In genomic region chr2:178525460-178525859, GRCh38 we compare ENCODE assay signal across 7 cellular contexts. TPM values are rescaled to one million over a fixed set of nuclear protein-coding genes. Genes with fewer than 3 reads are reported as not detected.
DNase-seq lines count a peak whose midpoint lies in the region; ATAC-seq and TF ChIP-seq lines count a peak whose summit lies in the region.
"Not testable (repeated sequence)": the region's sequence is repeated elsewhere in the genome, so short reads cannot be mapped to it uniquely, and the experiment has no call there.

No MANE protein-coding gene starts in this region.

- H3K4me3 Mint-ChIP-seq in CD4-positive, alpha-beta T cell = peak overlapping the region; percentile 32
- peak overlapping the region; percentile 57 for H3K4me3 Mint-ChIP-seq in T-helper 1 cell treated with Interleukin-12 subunit alpha and Interleukin-12 subunit beta and Interleukin-4 antibody, amounts not matched to agents 30 μg/mL and 1 μg/mL, for 36 hours
- peak overlapping the region; percentile 33 for H3K4me3 Mint-ChIP-seq in activated CD4-positive, alpha-beta memory T cell treated with anti-CD3 and anti-CD28 coated beads, Interleukin-2, amount 10 ng/mL, durations not matched to agents 7 days and 5 days
- H3K4me3 Mint-ChIP-seq in activated T-helper 2 cell treated with anti-CD3 and anti-CD28 coated beads, Interferon-gamma antibody, Interleukin-2, Interleukin-4, amounts not matched to agents 10 μg/mL and 5 μg/mL and 100 μg/mL, durations not matched to agents 14 hours and 24 hours and 36 hours (ENCODE audit: low read depth) = peak overlapping the region; percentile 71
- peak overlapping the region; percentile 6 for H3K4me3 Mint-ChIP-seq in central memory CD8-positive, alpha-beta T cell
- peak overlapping the region; percentile 41 for H3K4me3 Mint-ChIP-seq in natural killer cell treated with Interleukin-12 subunit alpha and Interleukin-12 subunit beta and Interleukin-15 and Interleukin-18, amount 100 ng/mL, for 72 hours
- peak overlapping the region; percentile 31 for H3K4me3 Mint-ChIP-seq in progenitor cell of endocrine pancreas (ENCODE audit: low read depth)

- intact Hi-C loops in CD4-positive, alpha-beta T cell (cut with DNase I, micrococcal nuclease); activated T-helper 2 cell treated with anti-CD3 and anti-CD28 coated beads, Interferon-gamma antibody, Interleukin-2, Interleukin-4, amounts not matched to agents 10 μg/mL and 5 μg/mL and 100 μg/mL, durations not matched to agents 14 hours and 24 hours and 36 hours (cut with micrococcal nuclease): not testable (repeated sequence)

- H3K27ac ChIP-seq in CD4-positive, alpha-beta T cell (ENCODE audit: low read depth, low read length) = not testable (repeated sequence)

- DNase-seq in CD4-positive, alpha-beta T cell; activated CD4-positive, alpha-beta memory T cell treated with anti-CD3 and anti-CD28 coated beads, Interleukin-2, amount 10 ng/mL, durations not matched to agents 7 days and 5 days; activated T-helper 2 cell treated with anti-CD3 and anti-CD28 coated beads, Interferon-gamma antibody, Interleukin-2, Interleukin-4, amounts not matched to agents 10 μg/mL and 5 μg/mL and 100 μg/mL, durations not matched to agents 14 hours and 24 hours and 36 hours (ENCODE audit: low spot score); central memory CD8-positive, alpha-beta T cell (ENCODE audit: low spot score in 2 of 2); natural killer cell treated with Interleukin-12 subunit alpha and Interleukin-12 subunit beta and Interleukin-15 and Interleukin-18, amount 100 ng/mL, for 72 hours (ENCODE audit: low spot score); progenitor cell of endocrine pancreas (ENCODE audit: low spot score, unreplicated experiment): not testable (repeated sequence)

- CTCF ChIA-PET in CD4-positive, alpha-beta T cell (lab: Charles Lee); activated CD4-positive, alpha-beta memory T cell treated with anti-CD3 and anti-CD28 coated beads, Interleukin-2, amount 10 ng/mL, durations not matched to agents 7 days and 5 days (lab: Charles Lee): not testable (repeated sequence)

- not testable (repeated sequence) for H3K9me3 ChIP-seq in CD4-positive, alpha-beta T cell (ENCODE audit: control insufficient read depth, low read length)

- H3K4me1 Mint-ChIP-seq in CD4-positive, alpha-beta T cell (ENCODE audit: low read depth) = peaks cover 48% of the 10 kb centered on the region
- H3K4me1 Mint-ChIP-seq in T-helper 1 cell treated with Interleukin-12 subunit alpha and Interleukin-12 subunit beta and Interleukin-4 antibody, amounts not matched to agents 30 μg/mL and 1 μg/mL, for 36 hours (ENCODE audit: low read depth) = peaks cover 55% of the 10 kb centered on the region
- H3K4me1 Mint-ChIP-seq in activated CD4-positive, alpha-beta memory T cell treated with anti-CD3 and anti-CD28 coated beads, Interleukin-2, amount 10 ng/mL, durations not matched to agents 7 days and 5 days = peaks cover 69% of the 10 kb centered on the region
- H3K4me1 Mint-ChIP-seq in activated T-helper 2 cell treated with anti-CD3 and anti-CD28 coated beads, Interferon-gamma antibody, Interleukin-2, Interleukin-4, amounts not matched to agents 10 μg/mL and 5 μg/mL and 100 μg/mL, durations not matched to agents 14 hours and 24 hours and 36 hours (ENCODE audit: low read depth) = peaks cover 70% of the 10 kb centered on the region
- peaks cover 32% of the 10 kb centered on the region for H3K4me1 Mint-ChIP-seq in central memory CD8-positive, alpha-beta T cell
- peaks cover 12 to 16% of the 10 kb centered on the region in 2 donors for H3K4me1 Mint-ChIP-seq in natural killer cell treated with Interleukin-12 subunit alpha and Interleukin-12 subunit beta and Interleukin-15 and Interleukin-18, amount 100 ng/mL, for 72 hours (ENCODE audit: low read depth in 2 of 2)
- not testable (repeated sequence) for H3K4me1 Mint-ChIP-seq in progenitor cell of endocrine pancreas (ENCODE audit: low read depth)

- not testable (repeated sequence) for H3K9me3 Mint-ChIP-seq in CD4-positive, alpha-beta T cell; T-helper 1 cell treated with Interleukin-12 subunit alpha and Interleukin-12 subunit beta and Interleukin-4 antibody, amounts not matched to agents 30 μg/mL and 1 μg/mL, for 36 hours; activated CD4-positive, alpha-beta memory T cell treated with anti-CD3 and anti-CD28 coated beads, Interleukin-2, amount 10 ng/mL, durations not matched to agents 7 days and 5 days; activated T-helper 2 cell treated with anti-CD3 and anti-CD28 coated beads, Interferon-gamma antibody, Interleukin-2, Interleukin-4, amounts not matched to agents 10 μg/mL and 5 μg/mL and 100 μg/mL, durations not matched to agents 14 hours and 24 hours and 36 hours; central memory CD8-positive, alpha-beta T cell; natural killer cell treated with Interleukin-12 subunit alpha and Interleukin-12 subunit beta and Interleukin-15 and Interleukin-18, amount 100 ng/mL, for 72 hours; progenitor cell of endocrine pancreas (ENCODE audit: low read depth)

- not testable (repeated sequence) for H3K27ac Mint-ChIP-seq in CD4-positive, alpha-beta T cell; activated CD4-positive, alpha-beta memory T cell treated with anti-CD3 and anti-CD28 coated beads, Interleukin-2, amount 10 ng/mL, durations not matched to agents 7 days and 5 days; central memory CD8-positive, alpha-beta T cell (ENCODE audit: low read depth); natural killer cell treated with Interleukin-12 subunit alpha and Interleukin-12 subunit beta and Interleukin-15 and Interleukin-18, amount 100 ng/mL, for 72 hours; progenitor cell of endocrine pancreas
- peak overlapping the region; percentile 31 for H3K27ac Mint-ChIP-seq in T-helper 1 cell treated with Interleukin-12 subunit alpha and Interleukin-12 subunit beta and Interleukin-4 antibody, amounts not matched to agents 30 μg/mL and 1 μg/mL, for 36 hours
- peak overlapping the region; percentile 69 for H3K27ac Mint-ChIP-seq in activated T-helper 2 cell treated with anti-CD3 and anti-CD28 coated beads, Interferon-gamma antibody, Interleukin-2, Interleukin-4, amounts not matched to agents 10 μg/mL and 5 μg/mL and 100 μg/mL, durations not matched to agents 14 hours and 24 hours and 36 hours

- not testable (repeated sequence) for ATAC-seq in CD4-positive, alpha-beta T cell (ENCODE audit: poor library complexity); central memory CD8-positive, alpha-beta T cell (replicated peaks; ENCODE audit: extremely low read depth, poor library complexity, severe bottlenecking); natural killer cell treated with Interleukin-12 subunit alpha and Interleukin-12 subunit beta and Interleukin-15 and Interleukin-18, amount 100 ng/mL, for 72 hours

- POLR2A ChIA-PET in CD4-positive, alpha-beta T cell (lab: Charles Lee); activated CD4-positive, alpha-beta memory T cell treated with anti-CD3 and anti-CD28 coated beads, Interleukin-2, amount 10 ng/mL, durations not matched to agents 7 days and 5 days (lab: Charles Lee): not testable (repeated sequence)

- peaks cover 57% of the 10 kb centered on the region for H3K36me3 Mint-ChIP-seq in CD4-positive, alpha-beta T cell (ENCODE audit: low read depth)
- peaks cover 23% of the 10 kb centered on the region for H3K36me3 Mint-ChIP-seq in T-helper 1 cell treated with Interleukin-12 subunit alpha and Interleukin-12 subunit beta and Interleukin-4 antibody, amounts not matched to agents 30 μg/mL and 1 μg/mL, for 36 hours (ENCODE audit: low read depth)
- H3K36me3 Mint-ChIP-seq in activated CD4-positive, alpha-beta memory T cell treated with anti-CD3 and anti-CD28 coated beads, Interleukin-2, amount 10 ng/mL, durations not matched to agents 7 days and 5 days (ENCODE audit: low read depth) = peaks cover 26% of the 10 kb centered on the region
- peaks cover 53% of the 10 kb centered on the region for H3K36me3 Mint-ChIP-seq in activated T-helper 2 cell treated with anti-CD3 and anti-CD28 coated beads, Interferon-gamma antibody, Interleukin-2, Interleukin-4, amounts not matched to agents 10 μg/mL and 5 μg/mL and 100 μg/mL, durations not matched to agents 14 hours and 24 hours and 36 hours (ENCODE audit: low read depth)
- H3K36me3 Mint-ChIP-seq in central memory CD8-positive, alpha-beta T cell (ENCODE audit: insufficient read depth); natural killer cell treated with Interleukin-12 subunit alpha and Interleukin-12 subunit beta and Interleukin-15 and Interleukin-18, amount 100 ng/mL, for 72 hours; progenitor cell of endocrine pancreas (ENCODE audit: insufficient read depth): not testable (repeated sequence)

- not testable (repeated sequence) for TF ChIP-seq CTCF in CD4-positive, alpha-beta T cell (IDR thresholded peaks at IDR 0.05); progenitor cell of endocrine pancreas (IDR thresholded peaks at IDR 0.05; ENCODE audit: unreplicated experiment)

- not testable (repeated sequence) for H3K27me3 Mint-ChIP-seq in CD4-positive, alpha-beta T cell; T-helper 1 cell treated with Interleukin-12 subunit alpha and Interleukin-12 subunit beta and Interleukin-4 antibody, amounts not matched to agents 30 μg/mL and 1 μg/mL, for 36 hours (ENCODE audit: low read depth); activated CD4-positive, alpha-beta memory T cell treated with anti-CD3 and anti-CD28 coated beads, Interleukin-2, amount 10 ng/mL, durations not matched to agents 7 days and 5 days; activated T-helper 2 cell treated with anti-CD3 and anti-CD28 coated beads, Interferon-gamma antibody, Interleukin-2, Interleukin-4, amounts not matched to agents 10 μg/mL and 5 μg/mL and 100 μg/mL, durations not matched to agents 14 hours and 24 hours and 36 hours (ENCODE audit: low read depth); central memory CD8-positive, alpha-beta T cell; natural killer cell treated with Interleukin-12 subunit alpha and Interleukin-12 subunit beta and Interleukin-15 and Interleukin-18, amount 100 ng/mL, for 72 hours; progenitor cell of endocrine pancreas

- H3K27me3 ChIP-seq in CD4-positive, alpha-beta T cell (ENCODE audit: control insufficient read depth, insufficient read depth, low read length) = not testable (repeated sequence)

RNA-seq across cellular contexts. Expression of gene PLEKHA3, which starts 45.2 kb away (rescaled TPM):
- 10 to 100 TPM; 20.1 to 20.3 TPM for total RNA-seq in CD4-positive, alpha-beta T cell
- 10 to 100 TPM; 27.7 to 28.7 TPM for total RNA-seq in activated CD4-positive, alpha-beta memory T cell treated with anti-CD3 and anti-CD28 coated beads, Interleukin-2, amount 10 ng/mL, durations not matched to agents 7 days and 5 days
- total RNA-seq in activated T-helper 2 cell treated with anti-CD3 and anti-CD28 coated beads, Interferon-gamma antibody, Interleukin-2, Interleukin-4, amounts not matched to agents 10 μg/mL and 5 μg/mL and 100 μg/mL, durations not matched to agents 14 hours and 24 hours and 36 hours = 28.7 and 29.3 TPM in 2 replicates
- total RNA-seq in natural killer cell treated with Interleukin-12 subunit alpha and Interleukin-12 subunit beta and Interleukin-15 and Interleukin-18, amount 100 ng/mL, for 72 hours = 10 to 100 TPM; 36.7 to 41.2 TPM
- total RNA-seq in progenitor cell of endocrine pancreas = 28.2 and 31.0 TPM in 2 replicates

RNA-seq across cellular contexts. Expression of gene FKBP7, which starts 47.1 kb away (rescaled TPM):
- total RNA-seq in CD4-positive, alpha-beta T cell = under 1 TPM; 0.25 to 0.55 TPM
- 1 to 10 TPM; 1.6 to 1.8 TPM for total RNA-seq in activated CD4-positive, alpha-beta memory T cell treated with anti-CD3 and anti-CD28 coated beads, Interleukin-2, amount 10 ng/mL, durations not matched to agents 7 days and 5 days
- total RNA-seq in activated T-helper 2 cell treated with anti-CD3 and anti-CD28 coated beads, Interferon-gamma antibody, Interleukin-2, Interleukin-4, amounts not matched to agents 10 μg/mL and 5 μg/mL and 100 μg/mL, durations not matched to agents 14 hours and 24 hours and 36 hours = 3.2 and 6.6 TPM in 2 replicates
- total RNA-seq in natural killer cell treated with Interleukin-12 subunit alpha and Interleukin-12 subunit beta and Interleukin-15 and Interleukin-18, amount 100 ng/mL, for 72 hours = 1 to 10 TPM; 2.1 TPM
- 14.0 and 15.8 TPM in 2 replicates for total RNA-seq in progenitor cell of endocrine pancreas

Comparison
In these comparisons a context has a peak if more than half of its experiments do, and no peak if none do; other contexts are left out.
1. H3K4me3 Mint-ChIP-seq: peak in every context shown above with its lines; median percentile 71 in activated T-helper 2 cell treated with anti-CD3 and anti-CD28 coated beads, Interferon-gamma antibody, Interleukin-2, Interleukin-4, amounts not matched to agents 10 μg/mL and 5 μg/mL and 100 μg/mL, durations not matched to agents 14 hours and 24 hours and 36 hours; 57 in T-helper 1 cell treated with Interleukin-12 subunit alpha and Interleukin-12 subunit beta and Interleukin-4 antibody, amounts not matched to agents 30 μg/mL and 1 μg/mL, for 36 hours; 41 in natural killer cell treated with Interleukin-12 subunit alpha and Interleukin-12 subunit beta and Interleukin-15 and Interleukin-18, amount 100 ng/mL, for 72 hours; 33 in activated CD4-positive, alpha-beta memory T cell treated with anti-CD3 and anti-CD28 coated beads, Interleukin-2, amount 10 ng/mL, durations not matched to agents 7 days and 5 days; 32 in CD4-positive, alpha-beta T cell; 31 in progenitor cell of endocrine pancreas; 6 in central memory CD8-positive, alpha-beta T cell.